ENCODE assay signal across 2 cellular contexts in the genomic region with DNA sequence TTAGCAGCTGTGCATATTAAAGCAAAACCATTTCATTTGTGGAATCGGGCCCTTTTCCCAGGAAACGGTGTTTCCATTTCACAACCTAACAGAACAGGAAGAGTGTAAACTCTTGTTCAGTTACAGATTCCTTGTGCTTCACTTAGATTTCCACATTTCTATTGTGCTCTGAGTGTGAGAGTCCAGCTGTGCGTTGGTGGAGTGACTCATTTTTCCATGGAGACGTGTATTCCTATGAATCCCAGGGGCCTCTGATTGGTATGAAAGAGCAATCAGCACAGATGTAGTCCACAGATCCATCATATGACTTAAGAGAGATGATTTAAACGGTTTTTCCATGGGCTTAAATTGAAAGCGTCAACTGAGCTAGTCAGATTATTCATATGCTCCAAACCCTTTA.
TF ChIP-seq lines count a peak whose summit lies in the region.

No MANE protein-coding gene starts in this region.

TF ChIP-seq in HCT116, 20 proteins besides CTCF, POLR2A, EP300 and RAD21:
- TF ChIP-seq SP1 (IDR thresholded peaks at IDR 0.05; ENCODE audit: low read depth), result no peak
- TF ChIP-seq, protein P1, sequence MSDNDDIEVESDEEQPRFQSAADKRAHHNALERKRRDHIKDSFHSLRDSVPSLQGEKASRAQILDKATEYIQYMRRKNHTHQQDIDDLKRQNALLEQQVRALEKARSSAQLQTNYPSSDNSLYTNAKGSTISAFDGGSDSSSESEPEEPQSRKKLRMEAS (IDR thresholded peaks at IDR 0.05), result no peak
- TF ChIP-seq EZH2 (IDR thresholded peaks at IDR 0.05), result no peak
- no peak for TF ChIP-seq EZH2phosphoT487 (IDR thresholded peaks at IDR 0.05; ENCODE audit: borderline replicate concordance)
- TF ChIP-seq CBX3 (IDR thresholded peaks at IDR 0.05; ENCODE audit: low read depth), result no peak
- TF ChIP-seq FOSL1 (IDR thresholded peaks at IDR 0.05; ENCODE audit: low read depth), result no peak; the same call in 1 of the 2 replicates
- TF ChIP-seq SRF (IDR thresholded peaks at IDR 0.05; ENCODE audit: low read depth), result no peak
- no peak for TF ChIP-seq JUND (IDR thresholded peaks at IDR 0.05)
- TF ChIP-seq TCF7L2 (IDR thresholded peaks at IDR 0.05; ENCODE audit: borderline replicate concordance, extremely low read depth, insufficient read depth, insufficient read length), result no peak
- no peak for TF ChIP-seq YY1 (IDR thresholded peaks at IDR 0.05; ENCODE audit: extremely low read depth, insufficient replicate concordance, low read depth, low read length)
- TF ChIP-seq ZBTB33 (IDR thresholded peaks at IDR 0.05; ENCODE audit: extremely low read depth, insufficient replicate concordance, low read length), result no peak
- TF ChIP-seq, protein P2, sequence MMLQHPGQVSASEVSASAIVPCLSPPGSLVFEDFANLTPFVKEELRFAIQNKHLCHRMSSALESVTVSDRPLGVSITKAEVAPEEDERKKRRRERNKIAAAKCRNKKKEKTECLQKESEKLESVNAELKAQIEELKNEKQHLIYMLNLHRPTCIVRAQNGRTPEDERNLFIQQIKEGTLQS (IDR thresholded peaks at IDR 0.05), result no peak
- TF ChIP-seq REST (IDR thresholded peaks at IDR 0.05; ENCODE audit: low read depth), result no peak
- no peak for TF ChIP-seq ZFX (IDR thresholded peaks at IDR 0.05)

TF ChIP-seq in HepG2, 621 proteins besides CTCF, POLR2A, EP300 and RAD21 (continues in another document):
- TF ChIP-seq SOX5 (CRISPR knock-in tag; IDR thresholded peaks at IDR 0.05; ENCODE audit: borderline replicate concordance), result peak; percentile 67
- TF ChIP-seq ZNF713 (CRISPR knock-in tag; IDR thresholded peaks at IDR 0.05), result no peak
- no peak for TF ChIP-seq ZNF547 (CRISPR knock-in tag; IDR thresholded peaks at IDR 0.05)
- TF ChIP-seq PBX2 (CRISPR knock-in tag; IDR thresholded peaks at IDR 0.05), result 0 out of 2 replicates have a peak, but pooled peaks have one; percentile 19
- TF ChIP-seq CEBPG (CRISPR knock-in tag; IDR thresholded peaks at IDR 0.05), result 0 out of 2 replicates have a peak, but pooled peaks have one; percentile 2
- TF ChIP-seq SAP130 (CRISPR knock-in tag; IDR thresholded peaks at IDR 0.05; ENCODE audit: low read depth), result peak; percentile 63
- peak; percentile 46 for TF ChIP-seq TEAD3 (CRISPR knock-in tag; optimal IDR thresholded peaks at IDR 0.05; ENCODE audit: borderline replicate concordance)
- no peak for TF ChIP-seq RBAK (CRISPR knock-in tag; IDR thresholded peaks at IDR 0.05)
- no peak for TF ChIP-seq ZFP90 (CRISPR knock-in tag; IDR thresholded peaks at IDR 0.05; ENCODE audit: borderline replicate concordance)
- no peak for TF ChIP-seq ZNF879 (CRISPR knock-in tag; IDR thresholded peaks at IDR 0.05)
- TF ChIP-seq FOSL1 (CRISPR knock-in tag; IDR thresholded peaks at IDR 0.05; ENCODE audit: borderline replicate concordance), result peak; percentile 33; the same call in 1 of the 2 replicates
- peak; percentile 77 for TF ChIP-seq ARID3A (IDR thresholded peaks at IDR 0.05; ENCODE audit: low read depth, low read length)
- 0 out of 2 replicates have a peak, but pooled peaks have one; percentile 22 for TF ChIP-seq PAXIP1 (CRISPR knock-in tag; conservative IDR thresholded peaks at IDR 0.05)
- peak; percentile 83; the same call in 1 of the 2 replicates for TF ChIP-seq ZNF3 (CRISPR knock-in tag; IDR thresholded peaks at IDR 0.05)
- TF ChIP-seq SYNCRIP (IDR thresholded peaks at IDR 0.05; ENCODE audit: insufficient read depth, low read depth, low read length), result no peak
- TF ChIP-seq, protein P3, sequence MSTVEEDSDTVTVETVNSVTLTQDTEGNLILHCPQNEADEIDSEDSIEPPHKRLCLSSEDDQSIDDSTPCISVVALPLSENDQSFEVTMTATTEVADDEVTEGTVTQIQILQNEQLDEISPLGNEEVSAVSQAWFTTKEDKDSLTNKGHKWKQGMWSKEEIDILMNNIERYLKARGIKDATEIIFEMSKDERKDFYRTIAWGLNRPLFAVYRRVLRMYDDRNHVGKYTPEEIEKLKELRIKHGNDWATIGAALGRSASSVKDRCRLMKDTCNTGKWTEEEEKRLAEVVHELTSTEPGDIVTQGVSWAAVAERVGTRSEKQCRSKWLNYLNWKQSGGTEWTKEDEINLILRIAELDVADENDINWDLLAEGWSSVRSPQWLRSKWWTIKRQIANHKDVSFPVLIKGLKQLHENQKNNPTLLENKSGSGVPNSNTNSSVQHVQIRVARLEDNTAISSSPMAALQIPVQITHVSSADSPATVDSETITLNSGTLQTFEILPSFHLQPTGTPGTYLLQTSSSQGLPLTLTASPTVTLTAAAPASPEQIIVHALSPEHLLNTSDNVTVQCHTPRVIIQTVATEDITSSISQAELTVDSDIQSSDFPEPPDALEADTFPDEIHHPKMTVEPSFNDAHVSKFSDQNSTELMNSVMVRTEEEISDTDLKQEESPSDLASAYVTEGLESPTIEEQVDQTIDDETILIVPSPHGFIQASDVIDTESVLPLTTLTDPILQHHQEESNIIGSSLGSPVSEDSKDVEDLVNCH (CRISPR knock-in tag; IDR thresholded peaks at IDR 0.05), result no peak
- 0 out of 2 replicates have a peak, but pooled peaks have one; percentile 27 for TF ChIP-seq ZNF644 (CRISPR knock-in tag; IDR thresholded peaks at IDR 0.05; ENCODE audit: low read depth)
- TF ChIP-seq, protein P4, sequence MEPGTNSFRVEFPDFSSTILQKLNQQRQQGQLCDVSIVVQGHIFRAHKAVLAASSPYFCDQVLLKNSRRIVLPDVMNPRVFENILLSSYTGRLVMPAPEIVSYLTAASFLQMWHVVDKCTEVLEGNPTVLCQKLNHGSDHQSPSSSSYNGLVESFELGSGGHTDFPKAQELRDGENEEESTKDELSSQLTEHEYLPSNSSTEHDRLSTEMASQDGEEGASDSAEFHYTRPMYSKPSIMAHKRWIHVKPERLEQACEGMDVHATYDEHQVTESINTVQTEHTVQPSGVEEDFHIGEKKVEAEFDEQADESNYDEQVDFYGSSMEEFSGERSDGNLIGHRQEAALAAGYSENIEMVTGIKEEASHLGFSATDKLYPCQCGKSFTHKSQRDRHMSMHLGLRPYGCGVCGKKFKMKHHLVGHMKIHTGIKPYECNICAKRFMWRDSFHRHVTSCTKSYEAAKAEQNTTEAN (CRISPR knock-in tag; conservative IDR thresholded peaks at IDR 0.05), result peak; percentile 97
- TF ChIP-seq, protein P5, sequence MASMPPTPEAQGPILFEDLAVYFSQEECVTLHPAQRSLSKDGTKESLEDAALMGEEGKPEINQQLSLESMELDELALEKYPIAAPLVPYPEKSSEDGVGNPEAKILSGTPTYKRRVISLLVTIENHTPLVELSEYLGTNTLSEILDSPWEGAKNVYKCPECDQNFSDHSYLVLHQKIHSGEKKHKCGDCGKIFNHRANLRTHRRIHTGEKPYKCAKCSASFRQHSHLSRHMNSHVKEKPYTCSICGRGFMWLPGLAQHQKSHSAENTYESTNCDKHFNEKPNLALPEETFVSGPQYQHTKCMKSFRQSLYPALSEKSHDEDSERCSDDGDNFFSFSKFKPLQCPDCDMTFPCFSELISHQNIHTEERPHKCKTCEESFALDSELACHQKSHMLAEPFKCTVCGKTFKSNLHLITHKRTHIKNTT (CRISPR knock-in tag; IDR thresholded peaks at IDR 0.05), result no peak
- no peak for TF ChIP-seq HIC2 (CRISPR knock-in tag; IDR thresholded peaks at IDR 0.05; ENCODE audit: low read depth)
- TF ChIP-seq CEBPB (IDR thresholded peaks at IDR 0.05; ENCODE audit: borderline replicate concordance, low read depth, low read length), result 0 out of 2 replicates have a peak, but pooled peaks have one; percentile 73
- TF ChIP-seq MXI1 (IDR thresholded peaks at IDR 0.05; ENCODE audit: borderline replicate concordance, low read depth, low read length), result peak; percentile 33; the same call in 1 of the 3 replicates
- peak; percentile 79; the same call in 1 of the 2 replicates for TF ChIP-seq TFAP4 (IDR thresholded peaks at IDR 0.05; ENCODE audit: borderline replicate concordance, low read depth)
- TF ChIP-seq ZBTB25 (CRISPR knock-in tag; IDR thresholded peaks at IDR 0.05), result 0 out of 2 replicates have a peak, but pooled peaks have one; percentile 42
- TF ChIP-seq SOX13 (IDR thresholded peaks at IDR 0.05), result no peak
- peak in 1 of 2 experiments; percentile 60; a peak in 1 of 4 replicates for TF ChIP-seq SOX13 (CRISPR knock-in tag; conservative IDR thresholded peaks at IDR 0.05 in 1 of 2, IDR thresholded peaks at IDR 0.05 in 1 of 2)
- TF ChIP-seq FOXA3 (CRISPR knock-in tag; IDR thresholded peaks at IDR 0.05), result 0 out of 2 replicates have a peak, but pooled peaks have one; percentile 24
- TF ChIP-seq RFX3 (CRISPR knock-in tag; IDR thresholded peaks at IDR 0.05), result 0 out of 2 replicates have a peak, but pooled peaks have one; percentile 21
- TF ChIP-seq ZNF792 (CRISPR knock-in tag; IDR thresholded peaks at IDR 0.05), result no peak
- TF ChIP-seq RFX1 (IDR thresholded peaks at IDR 0.05), result no peak
- TF ChIP-seq ZNF331 (CRISPR knock-in tag; IDR thresholded peaks at IDR 0.05), result 0 out of 2 replicates have a peak, but pooled peaks have one; percentile 13
- no peak for TF ChIP-seq ZNF674 (CRISPR knock-in tag; IDR thresholded peaks at IDR 0.05; ENCODE audit: low read depth)
